ENCODE assay signal across 3 cellular contexts in the genomic region with DNA sequence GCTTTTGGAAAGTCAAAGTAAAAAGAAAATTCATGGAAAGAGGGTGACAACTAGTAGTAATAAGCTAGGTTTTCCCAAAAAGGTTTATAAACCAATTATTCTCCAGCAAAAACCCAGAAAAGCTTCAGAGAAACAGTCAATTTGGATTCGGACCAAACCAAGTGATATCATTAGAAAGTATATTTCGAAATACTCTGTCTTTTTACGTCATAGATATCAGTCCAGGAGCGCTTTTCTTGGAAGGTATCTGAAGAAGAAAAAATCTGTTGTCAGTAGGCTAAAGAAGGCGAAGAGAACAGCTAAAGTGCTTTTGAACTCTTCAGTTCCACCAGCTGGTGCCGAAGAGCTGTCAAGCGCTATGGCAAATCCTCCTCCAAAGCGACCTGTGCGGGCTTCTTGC.
TF ChIP-seq lines count a peak whose summit lies in the region.

No MANE protein-coding gene starts in this region.

TF ChIP-seq in GM23338, 12 proteins besides CTCF, POLR2A, EP300 and RAD21 (continues in another document):
- TF ChIP-seq STAT1 (IDR thresholded peaks at IDR 0.05; ENCODE audit: unreplicated experiment) (no peak), JUNB (IDR thresholded peaks at IDR 0.05; ENCODE audit: unreplicated experiment) (no peak), ETS1 (IDR thresholded peaks at IDR 0.05) (no peak), EZH2 (IDR thresholded peaks at IDR 0.05; ENCODE audit: low read depth, unreplicated experiment) (no peak), POLR2AphosphoS5 (IDR thresholded peaks at IDR 0.05; ENCODE audit: low read depth) (no peak), ZNF331 (CRISPR knock-in tag; IDR thresholded peaks at IDR 0.05; ENCODE audit: low read depth) (no peak), CREB1 (CRISPR knock-in tag; IDR thresholded peaks at IDR 0.05; ENCODE audit: low read depth) (no peak), NANOG (IDR thresholded peaks at IDR 0.05; ENCODE audit: borderline replicate concordance) (no peak)

TF ChIP-seq in IMR-90, 13 proteins besides CTCF, POLR2A, EP300 and RAD21:
- TF ChIP-seq CEBPB (IDR thresholded peaks at IDR 0.05; ENCODE audit: low read depth, low read length) (peak; percentile 59), CHD1 (IDR thresholded peaks at IDR 0.05; ENCODE audit: low read depth, low read length) (no peak)

TF ChIP-seq in K562, 482 proteins besides CTCF, POLR2A, EP300 and RAD21:
- TF ChIP-seq RUNX1 (IDR thresholded peaks at IDR 0.05; ENCODE audit: low read depth), result no peak
- TF ChIP-seq CEBPB (tag; IDR thresholded peaks at IDR 0.05), result 0 out of 2 replicates have a peak, but pooled peaks have one; percentile 8
TF ChIP-seq in K562: peak in this region for 1.
